Comparison of ENCODE assay signal across 8 cellular contexts in the genomic region with DNA sequence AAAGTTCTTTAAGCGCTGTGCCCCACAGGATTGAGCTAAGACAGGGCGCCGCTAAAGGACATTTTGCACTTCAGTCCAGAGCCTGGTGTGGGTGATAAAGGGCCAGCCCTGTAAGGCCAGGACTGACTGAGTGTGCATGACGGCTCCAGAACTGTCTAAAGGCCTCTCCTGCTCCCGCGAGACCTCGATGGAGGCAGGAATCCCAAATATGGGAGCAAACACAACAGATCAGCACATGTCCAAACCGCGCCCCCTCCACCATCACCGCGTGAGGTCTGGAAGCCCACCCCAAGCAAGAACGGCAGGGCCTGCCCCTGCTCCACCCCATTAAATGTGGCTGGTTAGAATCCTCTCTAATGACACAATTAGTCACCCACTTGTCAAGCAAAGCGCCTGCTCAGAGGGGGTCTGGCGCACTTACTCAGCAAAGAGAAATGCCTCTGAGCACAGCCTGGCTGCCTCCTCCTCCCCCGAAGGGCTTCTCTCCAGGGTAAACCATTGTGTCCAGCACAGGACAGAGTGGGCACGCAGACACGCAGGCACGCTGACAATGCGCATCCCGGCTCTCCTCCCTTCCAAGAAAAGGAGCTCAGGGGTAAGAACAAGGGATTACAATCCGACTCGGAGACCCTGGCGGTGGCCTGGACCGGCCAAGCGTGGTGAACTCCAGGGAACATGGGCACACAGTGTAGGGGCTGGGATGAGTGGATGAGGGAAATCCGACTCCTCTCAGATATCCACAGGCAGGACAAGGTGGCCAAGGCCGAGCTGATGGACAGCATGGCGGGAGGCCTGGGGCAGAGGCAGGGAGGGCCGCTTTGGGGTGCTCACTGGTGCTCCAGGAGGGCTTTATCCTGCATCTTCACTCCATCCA. TPM values are rescaled to one million over a fixed set of nuclear protein-coding genes. Genes with fewer than 3 reads are reported as not detected.
A peak's percentile ranks its signal among the peaks of the same experiment; 100 is the strongest.
DNase-seq lines count a peak whose midpoint lies in the region; ATAC-seq and TF ChIP-seq lines count a peak whose summit lies in the region.

No MANE protein-coding gene starts in this region.

- H3K9me1 ChIP-seq in IMR-90 (ENCODE audit: insufficient read depth, low read length) = peaks cover 21% of the 10 kb centered on the region

- peak overlapping the region; percentile 86 for H3K9ac ChIP-seq in IMR-90 (ENCODE audit: low read depth, low read length)

- peak overlapping the region; percentile 36; the same call in 1 of the 2 replicates for H2BK20ac ChIP-seq in IMR-90 (ENCODE audit: low read depth, low read length)

- peak overlapping the region; percentile 96 for H3K56ac ChIP-seq in IMR-90 (ENCODE audit: extremely low read depth, insufficient read depth, low read length)

- H2BK120ac ChIP-seq in IMR-90 (ENCODE audit: low read depth, low read length) = peak overlapping the region; percentile 94

- peak overlapping the region; percentile 75 for H2AFZ ChIP-seq in IMR-90 (replicated peaks; ENCODE audit: low read length, poor library complexity)

- peaks cover 67% of the 10 kb centered on the region for H4K20me1 ChIP-seq in IMR-90 (ENCODE audit: insufficient read depth, low read length)

- no peak for TF ChIP-seq RAD21 in IMR-90 (IDR thresholded peaks at IDR 0.05; ENCODE audit: low read length)

- WGBS in IMR-90 (ENCODE audit: extremely low coverage in 2 of 2, insufficient read length in 1 of 2), 2 experiments = 18% methylated on average over 5 of the region's 29 CpGs; no CpG with 5 or more reads in 1 of the 2 experiments
- 63 to 71% methylated on average over 14 to 29 of the region's 29 CpGs for WGBS in body of pancreas, 2 donors

- DNase-seq in BJ (ENCODE audit: low read depth) (peak; percentile 93), IMR-90 (peak; percentile 99), body of pancreas (peak; percentile 58 to 83 (median 69)), iPS-NIHi11 (ENCODE audit: low spot score) (peak; percentile 43), skeletal muscle cell (ENCODE audit: low read depth) (peak; percentile 98), hippocampal formation (lab: John Stamatoyannopoulos, UW) (no peak)
- DNase-seq in stimulated activated CD4-positive, alpha-beta T cell treated with anti-CD3 and anti-CD28 coated beads, Interleukin-1b, Interleukin-23, amount 100 ng/mL, for 48 hours = no peak

- peak overlapping the region; percentile 60; the same call in 1 of the 3 replicates for H2BK15ac ChIP-seq in IMR-90 (ENCODE audit: low read depth, low read length)

- TSS peak; percentile 25 for BruUV-seq in IMR-90 (replicated peaks; lab: Mats Ljungman, UMichigan)

- H3K27ac ChIP-seq in IMR-90 (ENCODE audit: insufficient read depth, low read length) (peak overlapping the region; percentile 90), body of pancreas (peak overlapping the region; percentile 65 to 86 (median 82))

- H3K18ac ChIP-seq in IMR-90 (ENCODE audit: low read depth, low read length) = peak overlapping the region; percentile 73

- in situ Hi-C loops in IMR-90 (cut with MboI; ENCODE audit: low sequenced_read_pairs) = no loop called here

- H3K4me3 ChIP-seq in BJ (ENCODE audit: low read depth, low read length) (peak overlapping the region; percentile 84), IMR-90 (ENCODE audit: insufficient read depth, low read depth, low read length) (peak overlapping the region; percentile 58), body of pancreas (no peak overlapping the region), skeletal muscle cell (ENCODE audit: low read depth, low read length) (peak overlapping the region; percentile 76)

- H2AK5ac ChIP-seq in IMR-90 (ENCODE audit: low read depth, low read length) = peak overlapping the region; percentile 81

- TF ChIP-seq CTCF in BJ (IDR thresholded peaks at IDR 0.05; ENCODE audit: insufficient read depth, low read depth, low read length) (no peak), IMR-90 (conservative IDR thresholded peaks at IDR 0.05; ENCODE audit: low read depth, low read length) (0 out of 2 replicates have a peak, but pooled peaks have one; percentile 8), body of pancreas (IDR thresholded peaks at IDR 0.05) (no peak)

- H3K36me3 ChIP-seq in BJ (ENCODE audit: control insufficient read depth, insufficient read depth, low read length) (peaks cover 9% of the 10 kb centered on the region), IMR-90 (ENCODE audit: control insufficient read depth, insufficient read depth, low read length) (peaks cover 16% of the 10 kb centered on the region), body of pancreas (replicated peaks in 1 of 2; ENCODE audit: insufficient read depth in 1 of 2, low read depth in 2 of 2) (no peaks in the 10 kb centered on the region)

- H3K14ac ChIP-seq in IMR-90 (replicated peaks; ENCODE audit: low read depth, low read length) = peak overlapping the region; percentile 99

- peak; percentile 97 for TF ChIP-seq POLR2A in IMR-90 (IDR thresholded peaks at IDR 0.05; ENCODE audit: low read depth, low read length)
- TF ChIP-seq POLR2A in body of pancreas (IDR thresholded peaks at IDR 0.05) = peak; percentile 29 to 80 (median 78)

- no peaks in the 10 kb centered on the region for H3K27me3 ChIP-seq in BJ (ENCODE audit: control insufficient read depth, insufficient read depth, low read length)
- no peaks in the 10 kb centered on the region for H3K27me3 ChIP-seq in IMR-90 (ENCODE audit: control insufficient read depth, insufficient read depth, low read length)
- H3K27me3 ChIP-seq in body of pancreas = no peaks in the 10 kb centered on the region

- POLR2A ChIA-PET in BJ (lab: Charles Lee) = interaction anchor here (0.6 to 1.2 kb wide), 4 partner anchors 8 to 401 kb away, joined by 3 to 6 read pairs (median 4); no protein-coding TSS in a partner anchor
- POLR2A ChIA-PET in IMR-90 (lab: Charles Lee; ENCODE audit: unreplicated experiment) = no interaction called here

- H4K8ac ChIP-seq in IMR-90 (ENCODE audit: low read depth in 2 of 2, low read length in 2 of 2) = peak overlapping the region; percentile 49 to 89

- peak overlapping the region; percentile 87 for H3K4me2 ChIP-seq in IMR-90 (ENCODE audit: low read depth, low read length)

- dilution Hi-C loops in IMR-90 (cut with HindIII; ENCODE audit: low sequenced_read_pairs, unreplicated experiment) = no loop called here

- peak overlapping the region; percentile 98 for H4K91ac ChIP-seq in IMR-90 (ENCODE audit: insufficient read depth, low read depth, low read length)

- intact Hi-C loops in IMR-90 (cut with micrococcal nuclease) = loop anchor here (1.0 kb wide), 2 partner anchors 21 to 186 kb away; no protein-coding TSS in a partner anchor
- intact Hi-C loops in body of pancreas (cut with DNase I) = no loop called here

- H2BK5ac ChIP-seq in IMR-90 (ENCODE audit: low read depth, low read length, poor library complexity, severe bottlenecking) = peak overlapping the region; percentile 92

- peak overlapping the region; percentile 98 for H3K23ac ChIP-seq in IMR-90 (ENCODE audit: low read depth, low read length)

- no peaks in the 10 kb centered on the region for H3K9me3 ChIP-seq in IMR-90 (ENCODE audit: control insufficient read depth, insufficient read depth, low read length)
- no peaks in the 10 kb centered on the region for H3K9me3 ChIP-seq in body of pancreas

- H3K4ac ChIP-seq in IMR-90 (ENCODE audit: low read depth, low read length) = peak overlapping the region; percentile 98

- H4K5ac ChIP-seq in IMR-90 (ENCODE audit: low read depth, low read length) = peak overlapping the region; percentile 67

- CTCF ChIA-PET in BJ (lab: Yijun Ruan, JAX) (interaction anchor here (0.7 to 2.7 kb wide), 4 partner anchors 7 to 28 kb away, joined by 4 to 18 read pairs (median 6); no protein-coding TSS in a partner anchor), IMR-90 (lab: Yijun Ruan, JAX) (no interaction called here)

- peak; percentile 74 for ATAC-seq in IMR-90 (ENCODE audit: low read depth)
- ATAC-seq in body of pancreas = peak; percentile 57
- no peak for ATAC-seq in HG03571 (IDR thresholded peaks at IDR 0.05; ENCODE audit: unreplicated experiment)

- H2AK9ac ChIP-seq in IMR-90 (replicated peaks; ENCODE audit: low read depth, low read length, poor library complexity) = peak overlapping the region; percentile 99

- H3K79me1 ChIP-seq in IMR-90 (ENCODE audit: low read depth in 1 of 2, low read length in 2 of 2) = peaks cover 17 to 82% of the 10 kb centered on the region in 2 experiments; a peak in 3 of 4 replicates

- H3K4me1 ChIP-seq in IMR-90 (ENCODE audit: control insufficient read depth, insufficient read depth, low read length) = peaks cover 27% of the 10 kb centered on the region
- peaks cover 39% of the 10 kb centered on the region for H3K4me1 ChIP-seq in body of pancreas

RNA-seq across cellular contexts. Expression of gene MXRA7, which starts 1.5 kb away (rescaled TPM):
- polyA plus RNA-seq in BJ (2011; rRNA removed) (298 and 300 TPM in 2 replicates), IMR-90 (2012; rRNA removed) (148 and 168 TPM in 2 replicates)
- 56.2 and 75.9 TPM in 2 replicates for polyA minus RNA-seq in BJ (2011; rRNA and poly(A)+ RNA removed)
- total RNA-seq in IMR-90 (2012; rRNA removed) (169 and 231 TPM in 2 replicates), body of pancreas (10 to 100 TPM; 71.9 to 87.4 TPM)
- polyA plus RNA-seq in IMR-90 (2012; cell fraction: cytosol; rRNA removed) = 104 and 544 TPM in 2 replicates
- 20.0 and 91.8 TPM in 2 replicates for polyA plus RNA-seq in IMR-90 (2012; cell fraction: nucleus; rRNA removed; ENCODE audit: low replicate concordance)

RNA-seq across cellular contexts. Expression of gene JMJD6, which starts 17.1 kb away (rescaled TPM):
- polyA plus RNA-seq in BJ (2011; rRNA removed) (12.5 and 17.2 TPM in 2 replicates), IMR-90 (2012; rRNA removed) (30.9 and 33.7 TPM in 2 replicates)
- 14.3 and 15.1 TPM in 2 replicates for polyA minus RNA-seq in BJ (2011; rRNA and poly(A)+ RNA removed)
- total RNA-seq in IMR-90 (2012; rRNA removed) (24.4 and 31.9 TPM in 2 replicates), body of pancreas (10 to 100 TPM; 15.2 to 20.0 TPM)
- 23.6 and 45.5 TPM in 2 replicates for polyA plus RNA-seq in IMR-90 (2012; cell fraction: cytosol; rRNA removed)
- 69.5 and 77.5 TPM in 2 replicates for polyA plus RNA-seq in IMR-90 (2012; cell fraction: nucleus; rRNA removed; ENCODE audit: low replicate concordance)

RNA-seq across cellular contexts. Expression of gene METTL23, which starts 17.3 kb away (rescaled TPM):
- polyA plus RNA-seq in BJ (2011; rRNA removed) (35.0 and 49.8 TPM in 2 replicates), IMR-90 (2012; rRNA removed) (32.1 and 36.5 TPM in 2 replicates)
- 4.6 and 8.5 TPM in 2 replicates for polyA minus RNA-seq in BJ (2011; rRNA and poly(A)+ RNA removed)
- total RNA-seq in IMR-90 (2012; rRNA removed) (18.8 and 19.7 TPM in 2 replicates), body of pancreas (10 to 100 TPM; 25.9 to 44.2 TPM)
- polyA plus RNA-seq in IMR-90 (2012; cell fraction: cytosol; rRNA removed) = 21.1 and 22.1 TPM in 2 replicates
- polyA plus RNA-seq in IMR-90 (2012; cell fraction: nucleus; rRNA removed; ENCODE audit: low replicate concordance) = 19.5 and 49.1 TPM in 2 replicates

RNA-seq across cellular contexts. Expression of gene SRSF2, which starts 27.8 kb away (rescaled TPM):
- polyA plus RNA-seq in BJ (2011; rRNA removed) (110 and 130 TPM in 2 replicates), IMR-90 (2012; rRNA removed) (296 and 441 TPM in 2 replicates)
- polyA minus RNA-seq in BJ (2011; rRNA and poly(A)+ RNA removed) = 52.3 and 58.0 TPM in 2 replicates
- total RNA-seq in IMR-90 (2012; rRNA removed) (71.7 and 98.0 TPM in 2 replicates), body of pancreas (100 to 1,000 TPM; 258 to 301 TPM)
- 200 and 504 TPM in 2 replicates for polyA plus RNA-seq in IMR-90 (2012; cell fraction: cytosol; rRNA removed)
- polyA plus RNA-seq in IMR-90 (2012; cell fraction: nucleus; rRNA removed; ENCODE audit: low replicate concordance) = 395 and 1,583 TPM in 2 replicates

RNA-seq across cellular contexts. Expression of gene MFSD11, which starts 28.6 kb away (rescaled TPM):
- polyA plus RNA-seq in BJ (2011; rRNA removed) (18.6 and 27.9 TPM in 2 replicates), IMR-90 (2012; rRNA removed) (9.8 and 12.3 TPM in 2 replicates)
- polyA minus RNA-seq in BJ (2011; rRNA and poly(A)+ RNA removed) = 16.5 and 18.0 TPM in 2 replicates
- total RNA-seq in IMR-90 (2012; rRNA removed) (16.1 and 16.4 TPM in 2 replicates), body of pancreas (10 to 100 TPM in 1 of 2 donors, 1 to 10 TPM in 1; 7.6 to 16.6 TPM)
- 7.3 and 11.1 TPM in 2 replicates for polyA plus RNA-seq in IMR-90 (2012; cell fraction: cytosol; rRNA removed)
- 10.6 and 14.3 TPM in 2 replicates for polyA plus RNA-seq in IMR-90 (2012; cell fraction: nucleus; rRNA removed; ENCODE audit: low replicate concordance)

Comparison
In these comparisons a context has a peak if more than half of its experiments do, and no peak if none do; other contexts are left out.
1. DNase-seq: peak in BJ (single experiment), IMR-90 (single experiment), body of pancreas (4 of 4), iPS-NIHi11 (single experiment) and skeletal muscle cell (single experiment); none in stimulated activated CD4-positive, alpha-beta T cell treated with anti-CD3 and anti-CD28 coated beads, Interleukin-1b, Interleukin-23, amount 100 ng/mL, for 48 hours (single experiment) and hippocampal formation (0 of 2).
2. H3K4me3 ChIP-seq: peak in BJ (single experiment), IMR-90 (single experiment) and skeletal muscle cell (single experiment); none in body of pancreas (0 of 2).